8 cellular contexts compared by ENCODE assay signal in the genomic region with DNA sequence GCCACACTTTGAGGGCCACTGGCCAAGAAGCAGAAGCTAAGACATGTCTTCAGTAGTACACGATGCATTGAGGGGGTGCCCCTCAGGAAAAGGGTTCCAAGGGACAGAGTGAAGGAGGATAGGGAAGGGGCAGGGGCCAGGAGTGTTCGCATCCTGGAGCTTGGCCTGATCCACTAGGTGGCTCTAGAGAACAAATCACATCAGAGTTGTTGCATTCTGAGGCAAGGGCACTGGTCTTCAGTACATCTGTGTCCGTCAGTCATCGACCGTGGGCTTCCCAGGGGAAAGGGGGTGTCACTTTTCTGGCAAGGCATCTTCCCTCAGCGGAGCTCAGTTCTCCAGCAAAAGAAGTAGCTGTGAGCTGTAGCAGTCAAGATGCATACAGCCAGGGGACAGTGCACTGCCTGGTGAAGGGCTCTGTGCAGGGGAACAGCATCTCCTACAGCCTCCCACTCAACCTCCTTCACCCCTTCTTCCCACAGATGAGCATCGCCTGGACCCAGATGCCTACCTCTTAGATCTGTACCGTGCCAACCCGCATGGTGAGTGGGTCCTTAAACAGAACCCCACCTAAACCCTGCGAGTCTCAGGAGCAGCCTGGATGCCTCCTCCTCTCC. TPM values are rescaled to one million over a fixed set of nuclear protein-coding genes. Genes with fewer than 3 reads are reported as not detected.
DNase-seq lines count a peak whose midpoint lies in the region; ATAC-seq and TF ChIP-seq lines count a peak whose summit lies in the region.

No MANE protein-coding gene starts in this region.

- TF ChIP-seq CTCF in progenitor cell of endocrine pancreas (IDR thresholded peaks at IDR 0.05; ENCODE audit: unreplicated experiment): peak; percentile 52

- H3K27ac Mint-ChIP-seq in activated naive CD8-positive, alpha-beta T cell treated with anti-CD3 and anti-CD28 coated beads, Interleukin-2, amount 50 U/mL, for 24 hours: no peak overlapping the region
- no peak overlapping the region for H3K27ac Mint-ChIP-seq in activated naive CD8-positive, alpha-beta T cell treated with anti-CD3 and anti-CD28 coated beads for 36 hours
- H3K27ac Mint-ChIP-seq in progenitor cell of endocrine pancreas: no peak overlapping the region
- no peak overlapping the region for H3K27ac Mint-ChIP-seq in activated CD8-positive, alpha-beta memory T cell treated with anti-CD3 and anti-CD28 coated beads, Interleukin-2, amount 10 ng/mL, durations not matched to agents 7 days and 5 days

- no peak overlapping the region for H3K4me3 Mint-ChIP-seq in activated naive CD8-positive, alpha-beta T cell treated with anti-CD3 and anti-CD28 coated beads, Interleukin-2, amount 50 U/mL, for 24 hours
- no peak overlapping the region for H3K4me3 Mint-ChIP-seq in activated naive CD8-positive, alpha-beta T cell treated with anti-CD3 and anti-CD28 coated beads for 36 hours
- H3K4me3 Mint-ChIP-seq in progenitor cell of endocrine pancreas (ENCODE audit: low read depth): no peak overlapping the region
- no peak overlapping the region for H3K4me3 Mint-ChIP-seq in activated CD8-positive, alpha-beta memory T cell treated with anti-CD3 and anti-CD28 coated beads, Interleukin-2, amount 10 ng/mL, durations not matched to agents 7 days and 5 days

- ATAC-seq in activated naive CD8-positive, alpha-beta T cell treated with anti-CD3 and anti-CD28 coated beads, Interleukin-2, amount 50 U/mL, for 24 hours: peak; percentile 29
- no peak for ATAC-seq in activated CD8-positive, alpha-beta memory T cell treated with anti-CD3 and anti-CD28 coated beads, Interleukin-2, amount 10 ng/mL, durations not matched to agents 7 days and 5 days
- no peak for ATAC-seq in HG02610 (IDR thresholded peaks at IDR 0.05; ENCODE audit: unreplicated experiment)

- H3K27me3 Mint-ChIP-seq in activated naive CD8-positive, alpha-beta T cell treated with anti-CD3 and anti-CD28 coated beads, Interleukin-2, amount 50 U/mL, for 24 hours: peaks cover 40% of the 10 kb centered on the region
- H3K27me3 Mint-ChIP-seq in activated naive CD8-positive, alpha-beta T cell treated with anti-CD3 and anti-CD28 coated beads for 36 hours: peaks cover 36% of the 10 kb centered on the region
- peaks cover 68% of the 10 kb centered on the region for H3K27me3 Mint-ChIP-seq in progenitor cell of endocrine pancreas
- H3K27me3 Mint-ChIP-seq in activated CD8-positive, alpha-beta memory T cell treated with anti-CD3 and anti-CD28 coated beads, Interleukin-2, amount 10 ng/mL, durations not matched to agents 7 days and 5 days: peaks cover 36% of the 10 kb centered on the region

- DNase-seq in activated naive CD8-positive, alpha-beta T cell treated with anti-CD3 and anti-CD28 coated beads, Interleukin-2, amount 50 U/mL, for 24 hours: no peak
- no peak for DNase-seq in activated naive CD8-positive, alpha-beta T cell treated with anti-CD3 and anti-CD28 coated beads for 36 hours
- peak; percentile 8 for DNase-seq in NCI-H446 treated with DMSO at 0.1 percent for 48 hours (lab: John Stamatoyannopoulos, UW)
- peak; percentile 69 for DNase-seq in dermis blood vessel endothelial cell
- no peak for DNase-seq in progenitor cell of endocrine pancreas (ENCODE audit: low spot score, unreplicated experiment)
- DNase-seq in activated CD8-positive, alpha-beta memory T cell treated with anti-CD3 and anti-CD28 coated beads, Interleukin-2, amount 10 ng/mL, durations not matched to agents 7 days and 5 days: no peak
- no peak for DNase-seq in OCI-M2 (lab: John Stamatoyannopoulos, UW; ENCODE audit: unreplicated experiment)

- CTCF ChIA-PET in activated CD8-positive, alpha-beta memory T cell treated with anti-CD3 and anti-CD28 coated beads, Interleukin-2, amount 10 ng/mL, durations not matched to agents 7 days and 5 days (lab: Charles Lee): interaction anchor here (0.9 to 7.2 kb wide), 11 partner anchors 11 to 400 kb away, joined by 3 to 54 read pairs (median 4); no protein-coding TSS in a partner anchor

- H3K9me3 Mint-ChIP-seq in activated naive CD8-positive, alpha-beta T cell treated with anti-CD3 and anti-CD28 coated beads, Interleukin-2, amount 50 U/mL, for 24 hours: peaks cover 10% of the 10 kb centered on the region
- no peaks in the 10 kb centered on the region for H3K9me3 Mint-ChIP-seq in activated naive CD8-positive, alpha-beta T cell treated with anti-CD3 and anti-CD28 coated beads for 36 hours
- peaks cover 5% of the 10 kb centered on the region for H3K9me3 Mint-ChIP-seq in progenitor cell of endocrine pancreas (ENCODE audit: low read depth)
- peaks cover 5% of the 10 kb centered on the region for H3K9me3 Mint-ChIP-seq in activated CD8-positive, alpha-beta memory T cell treated with anti-CD3 and anti-CD28 coated beads, Interleukin-2, amount 10 ng/mL, durations not matched to agents 7 days and 5 days (ENCODE audit: low read depth)

- H3K4me1 Mint-ChIP-seq in activated naive CD8-positive, alpha-beta T cell treated with anti-CD3 and anti-CD28 coated beads, Interleukin-2, amount 50 U/mL, for 24 hours: peaks cover 12% of the 10 kb centered on the region
- H3K4me1 Mint-ChIP-seq in activated naive CD8-positive, alpha-beta T cell treated with anti-CD3 and anti-CD28 coated beads for 36 hours: peaks cover 7% of the 10 kb centered on the region
- peaks cover 4% of the 10 kb centered on the region for H3K4me1 Mint-ChIP-seq in progenitor cell of endocrine pancreas (ENCODE audit: low read depth)
- peaks cover 9% of the 10 kb centered on the region for H3K4me1 Mint-ChIP-seq in activated CD8-positive, alpha-beta memory T cell treated with anti-CD3 and anti-CD28 coated beads, Interleukin-2, amount 10 ng/mL, durations not matched to agents 7 days and 5 days

- no peaks in the 10 kb centered on the region for H3K36me3 Mint-ChIP-seq in activated naive CD8-positive, alpha-beta T cell treated with anti-CD3 and anti-CD28 coated beads, Interleukin-2, amount 50 U/mL, for 24 hours (ENCODE audit: low read depth)
- no peaks in the 10 kb centered on the region for H3K36me3 Mint-ChIP-seq in activated naive CD8-positive, alpha-beta T cell treated with anti-CD3 and anti-CD28 coated beads for 36 hours
- no peaks in the 10 kb centered on the region for H3K36me3 Mint-ChIP-seq in progenitor cell of endocrine pancreas (ENCODE audit: insufficient read depth)
- peaks cover 2% of the 10 kb centered on the region for H3K36me3 Mint-ChIP-seq in activated CD8-positive, alpha-beta memory T cell treated with anti-CD3 and anti-CD28 coated beads, Interleukin-2, amount 10 ng/mL, durations not matched to agents 7 days and 5 days

RNA-seq across cellular contexts. Expression of gene ARHGAP40, which starts 47.8 kb away (rescaled TPM):
- under 1 TPM in 1 of 2 experiments, not detected in 1; 0.12 TPM for total RNA-seq in activated naive CD8-positive, alpha-beta T cell treated with anti-CD3 and anti-CD28 coated beads for 36 hours
- 0.09 TPM in 1 of 2 replicates, not detected in the other for total RNA-seq in dermis blood vessel endothelial cell
- total RNA-seq in progenitor cell of endocrine pancreas: 0.13 TPM in 1 of 2 replicates, not detected in the other
- not detected for total RNA-seq in activated CD8-positive, alpha-beta memory T cell treated with anti-CD3 and anti-CD28 coated beads, Interleukin-2, amount 10 ng/mL, durations not matched to agents 7 days and 5 days

Comparison
In these comparisons a context has a peak if more than half of its experiments do, and no peak if none do; other contexts are left out.
1. DNase-seq: peak in NCI-H446 treated with DMSO at 0.1 percent for 48 hours (single experiment) and dermis blood vessel endothelial cell (single experiment); none in activated naive CD8-positive, alpha-beta T cell treated with anti-CD3 and anti-CD28 coated beads, Interleukin-2, amount 50 U/mL, for 24 hours (single experiment), activated naive CD8-positive, alpha-beta T cell treated with anti-CD3 and anti-CD28 coated beads for 36 hours (single experiment), progenitor cell of endocrine pancreas (single experiment), activated CD8-positive, alpha-beta memory T cell treated with anti-CD3 and anti-CD28 coated beads, Interleukin-2, amount 10 ng/mL, durations not matched to agents 7 days and 5 days (single experiment) and OCI-M2 (single experiment).